In genomic region chr7:149558149-149558861, GRCh38 we compare ENCODE assay signal across 18 cellular contexts.
DNase-seq lines count a peak whose midpoint lies in the region; ATAC-seq and TF ChIP-seq lines count a peak whose summit lies in the region.
"Had no signal": no experiment of that assay in that cellular context is flagged by ENCODE, and none has a peak within 500 bp of the region (broad histone marks: within the 10 kb centered on the region; RNA-seq: fewer than 3 reads in every experiment).

No MANE protein-coding gene starts in this region.

- WGBS in IMR-90 (ENCODE audit: extremely low coverage in 2 of 2, insufficient read length in 1 of 2), 2 experiments, result 21% methylated on average over 3 of the region's 6 CpGs; no CpG with 5 or more reads in 1 of the 2 experiments
- WGBS in mammary epithelial cell (ENCODE audit: low coverage, missing lambda C conversion rate), result 25% methylated on average over 4 of the region's 6 CpGs
- 86% methylated on average over 6 of the region's 6 CpGs for WGBS in suprapubic skin

- H3K36me3 Mint-ChIP-seq in CD14-positive monocyte, result peaks cover 55 to 70% of the 10 kb centered on the region in 2 donors

- H3K4ac ChIP-seq in IMR-90 (ENCODE audit: low read depth, low read length), result no peak overlapping the region

- H3K9me1 ChIP-seq in IMR-90 (ENCODE audit: insufficient read depth, low read length), result peaks cover 9% of the 10 kb centered on the region

- dilution Hi-C loops in IMR-90 (cut with HindIII; ENCODE audit: low sequenced_read_pairs, unreplicated experiment) (no loop called here), mammary epithelial cell (cut with HindIII; ENCODE audit: low sequenced_read_pairs) (no loop called here)

- no peak overlapping the region for H3K4me3 Mint-ChIP-seq in CD14-positive monocyte
- H3K4me3 Mint-ChIP-seq: activated CD4-positive, alpha-beta T cell treated with anti-CD3 and anti-CD28 coated beads, Interleukin-2, amount 10 ng/mL, durations not matched to agents 7 days and 5 days; IgD-negative memory B cell had no signal

- DNase-seq in CD14-positive monocyte (ENCODE audit: low spot score) (no peak), IMR-90 (peak; percentile 76), mammary epithelial cell (peak; percentile 79), myocyte (ENCODE audit: low read depth) (peak; percentile 93), suprapubic skin (ENCODE audit: low spot score in 2 of 2) (no peak), NCI-H1436 (lab: John Stamatoyannopoulos, UW) (no peak), omental fat pad (ENCODE audit: low spot score) (no peak)
- DNase-seq: activated CD4-positive, alpha-beta T cell treated with anti-CD3 and anti-CD28 coated beads, Interleukin-2, amount 10 ng/mL, durations not matched to agents 7 days and 5 days; activated effector memory CD4-positive, alpha-beta T cell treated with Interleukin-2 at 50 U/mL for 16 hours; central memory CD4-positive, alpha-beta T cell; erythroblast; mesenchymal stem cell; NCI-H1436 treated with DMSO at 0.1 percent for 48 hours; NCI-H510A; T1000 had no signal

- H2BK20ac ChIP-seq in IMR-90 (ENCODE audit: low read depth, low read length), result no peak overlapping the region

- in situ Hi-C loops in IMR-90 (cut with MboI; ENCODE audit: low sequenced_read_pairs) (no loop called here), mammary epithelial cell (cut with MboI; ENCODE audit: low sequenced_read_pairs in 2 of 2) (no loop called here)

- H2BK15ac ChIP-seq in IMR-90 (ENCODE audit: low read depth, low read length), result no peak overlapping the region

- peaks cover 7% of the 10 kb centered on the region; the same call in 1 of the 2 replicates for H4K20me1 ChIP-seq in IMR-90 (ENCODE audit: insufficient read depth, low read length)
- H4K20me1 ChIP-seq in mammary epithelial cell (ENCODE audit: insufficient read depth, low read length), result no peaks in the 10 kb centered on the region

- no peak overlapping the region for H2BK120ac ChIP-seq in IMR-90 (ENCODE audit: low read depth, low read length)

- no peak for ATAC-seq in IMR-90 (ENCODE audit: low read depth)
- no peak for ATAC-seq in omental fat pad (ENCODE audit: low FRiP score)
- ATAC-seq in GM19035 (IDR thresholded peaks at IDR 0.05; ENCODE audit: unreplicated experiment), result no peak

- peak overlapping the region in 4 of 7 donors; percentile 11 to 54 (median 28) for H3K27ac Mint-ChIP-seq in CD14-positive monocyte
- H3K27ac Mint-ChIP-seq: activated CD4-positive, alpha-beta T cell treated with anti-CD3 and anti-CD28 coated beads, Interleukin-2, amount 10 ng/mL, durations not matched to agents 7 days and 5 days had no signal

- H4K8ac ChIP-seq in IMR-90 (ENCODE audit: low read depth in 2 of 2, low read length in 2 of 2), result no peak overlapping the region

- no peak overlapping the region for H2AFZ ChIP-seq in IMR-90 (replicated peaks; ENCODE audit: low read length, poor library complexity)
- no peak overlapping the region for H2AFZ ChIP-seq in mammary epithelial cell (ENCODE audit: low read depth, low read length)

- no peak overlapping the region for H2BK5ac ChIP-seq in IMR-90 (ENCODE audit: low read depth, low read length, poor library complexity, severe bottlenecking)

- TF ChIP-seq CTCF in CD14-positive monocyte (IDR thresholded peaks at IDR 0.05), result no peak
- TF ChIP-seq CTCF in IMR-90 (conservative IDR thresholded peaks at IDR 0.05; ENCODE audit: low read depth, low read length), result no peak
- TF ChIP-seq CTCF in mammary epithelial cell (conservative IDR thresholded peaks at IDR 0.05 in 1 of 2, IDR thresholded peaks at IDR 0.05 in 1 of 2; ENCODE audit: extremely low read depth in 1 of 2, insufficient read depth in 1 of 2, low read depth in 1 of 2, low read length in 2 of 2), result no peak
- no peak for TF ChIP-seq CTCF in suprapubic skin (IDR thresholded peaks at IDR 0.05)
- no peak for TF ChIP-seq CTCF in omental fat pad (IDR thresholded peaks at IDR 0.05)

- POLR2A ChIA-PET in IMR-90 (lab: Charles Lee; ENCODE audit: unreplicated experiment), result no interaction called here

- H3K27me3 ChIP-seq in IMR-90 (ENCODE audit: control insufficient read depth, insufficient read depth, low read length) (no peaks in the 10 kb centered on the region), mammary epithelial cell (ENCODE audit: insufficient read depth, low read length) (no peaks in the 10 kb centered on the region), suprapubic skin (no peaks in the 10 kb centered on the region)

- H3K4me3 ChIP-seq in IMR-90 (ENCODE audit: insufficient read depth, low read depth, low read length), result no peak overlapping the region
- H3K4me3 ChIP-seq in mammary epithelial cell (replicated peaks in 1 of 3; ENCODE audit: insufficient read depth in 1 of 3, low read depth in 2 of 3, low read length in 3 of 3), result no peak overlapping the region
- no peak overlapping the region for H3K4me3 ChIP-seq in suprapubic skin

- H3K9me3 ChIP-seq in IMR-90 (ENCODE audit: control insufficient read depth, insufficient read depth, low read length) (no peaks in the 10 kb centered on the region), mammary epithelial cell (replicated peaks; ENCODE audit: insufficient read depth, low read length) (no peaks in the 10 kb centered on the region), suprapubic skin (no peaks in the 10 kb centered on the region)

- no peak for TF ChIP-seq RAD21 in IMR-90 (IDR thresholded peaks at IDR 0.05; ENCODE audit: low read length)

- H3K36me3 ChIP-seq in IMR-90 (ENCODE audit: control insufficient read depth, insufficient read depth, low read length) (peaks cover 24% of the 10 kb centered on the region), mammary epithelial cell (ENCODE audit: insufficient read depth, low read length) (peaks cover 5% of the 10 kb centered on the region), suprapubic skin (peaks cover 36% of the 10 kb centered on the region)

- H3K4me1 ChIP-seq in IMR-90 (ENCODE audit: control insufficient read depth, insufficient read depth, low read length) (peaks cover 9% of the 10 kb centered on the region), mammary epithelial cell (ENCODE audit: insufficient read depth, low read length) (peaks cover 41% of the 10 kb centered on the region), suprapubic skin (no peaks in the 10 kb centered on the region)

- peaks cover 19% of the 10 kb centered on the region for H3K4me1 Mint-ChIP-seq in CD14-positive monocyte

- H4K5ac ChIP-seq in IMR-90 (ENCODE audit: low read depth, low read length), result no peak overlapping the region

- H3K79me1 ChIP-seq in IMR-90 (ENCODE audit: low read depth in 1 of 2, low read length in 2 of 2), result peaks cover 23 to 29% of the 10 kb centered on the region in 2 experiments

- H3K4me2 ChIP-seq in IMR-90 (ENCODE audit: low read depth, low read length), result no peak overlapping the region
- H3K4me2 ChIP-seq in mammary epithelial cell (ENCODE audit: insufficient read depth, low read depth, low read length), result no peak overlapping the region

- no peak overlapping the region for H3K18ac ChIP-seq in IMR-90 (ENCODE audit: low read depth, low read length)

- intact Hi-C loops in CD14-positive monocyte (cut with micrococcal nuclease), result no loop called here
- intact Hi-C loops in IMR-90 (cut with micrococcal nuclease), result no loop called here
- intact Hi-C loops in mammary epithelial cell (cut with micrococcal nuclease), result loop anchor here (2.0 kb wide), 1 partner anchor 66 kb away; no protein-coding TSS in a partner anchor

- no peak overlapping the region for H2AK5ac ChIP-seq in IMR-90 (ENCODE audit: low read depth, low read length)

- H3K27ac ChIP-seq in IMR-90 (ENCODE audit: insufficient read depth, low read length) (no peak overlapping the region), mammary epithelial cell (ENCODE audit: insufficient read depth, low read depth, low read length) (peak overlapping the region; percentile 11), suprapubic skin (no peak overlapping the region)
- H3K27ac ChIP-seq: C4-2B had no signal

- H3K14ac ChIP-seq in IMR-90 (replicated peaks; ENCODE audit: low read depth, low read length), result no peak overlapping the region

- H3K23ac ChIP-seq in IMR-90 (ENCODE audit: low read depth, low read length), result no peak overlapping the region

- TF ChIP-seq EP300 in suprapubic skin (IDR thresholded peaks at IDR 0.05), result no peak

- no peak overlapping the region for H3K9ac ChIP-seq in IMR-90 (ENCODE audit: low read depth, low read length)
- H3K9ac ChIP-seq in mammary epithelial cell (ENCODE audit: insufficient read depth, low read length), result no peak overlapping the region

- H4K91ac ChIP-seq in IMR-90 (ENCODE audit: insufficient read depth, low read depth, low read length), result no peak overlapping the region

- H2AK9ac ChIP-seq in IMR-90 (replicated peaks; ENCODE audit: low read depth, low read length, poor library complexity), result no peak overlapping the region

- H3K79me2 ChIP-seq in mammary epithelial cell (ENCODE audit: insufficient read depth, low read length), result peaks cover 22% of the 10 kb centered on the region

- peaks cover 0 to 3% (median 0%) of the 10 kb centered on the region in 3 donors for H3K27me3 Mint-ChIP-seq in CD14-positive monocyte (ENCODE audit: low read depth in 3 of 3)
- H3K27me3 Mint-ChIP-seq: activated CD4-positive, alpha-beta T cell treated with anti-CD3 and anti-CD28 coated beads, Interleukin-2, amount 10 ng/mL, durations not matched to agents 7 days and 5 days; IgD-negative memory B cell had no signal

- TF ChIP-seq POLR2A in IMR-90 (IDR thresholded peaks at IDR 0.05; ENCODE audit: low read depth, low read length) (no peak), suprapubic skin (IDR thresholded peaks at IDR 0.05) (no peak)

- no peak overlapping the region for H3K56ac ChIP-seq in IMR-90 (ENCODE audit: extremely low read depth, insufficient read depth, low read length)

- CTCF ChIA-PET in IMR-90 (lab: Yijun Ruan, JAX) (no interaction called here), mammary epithelial cell (lab: Charles Lee; ENCODE audit: low non-redundant PET) (interaction anchor here (0.5 kb wide), 1 partner anchor 71 kb away, joined by 3 read pairs; no protein-coding TSS in a partner anchor)

- H3K9me3 Mint-ChIP-seq in CD14-positive monocyte, result peaks cover 0 to 6% (median 3%) of the 10 kb centered on the region in 7 donors
- H3K9me3 Mint-ChIP-seq: activated CD4-positive, alpha-beta T cell treated with anti-CD3 and anti-CD28 coated beads, Interleukin-2, amount 10 ng/mL, durations not matched to agents 7 days and 5 days; IgD-negative memory B cell had no signal

- no TSS peak for BruUV-seq in IMR-90 (replicated peaks; lab: Mats Ljungman, UMichigan)
- no TSS peak for BruUV-seq in mammary epithelial cell (replicated peaks; lab: Mats Ljungman, UMichigan)

TF ChIP-seq in IMR-90, 13 proteins besides CTCF, POLR2A, EP300 and RAD21 (continues in another document):
- TF ChIP-seq USF2 (IDR thresholded peaks at IDR 0.05; ENCODE audit: low read depth, low read length) (peak; percentile 70), CHD1 (IDR thresholded peaks at IDR 0.05; ENCODE audit: low read depth, low read length) (no peak), MAFK (IDR thresholded peaks at IDR 0.05; ENCODE audit: low read depth, low read length) (no peak)

Comparison
In these comparisons a context has a peak if more than half of its experiments do, and no peak if none do; other contexts are left out.
1. DNase-seq: peak in IMR-90 (single experiment), mammary epithelial cell (single experiment) and myocyte (single experiment); none in CD14-positive monocyte (single experiment), suprapubic skin (0 of 2), NCI-H1436 (single experiment) and omental fat pad (single experiment).